In the genomic region with DNA sequence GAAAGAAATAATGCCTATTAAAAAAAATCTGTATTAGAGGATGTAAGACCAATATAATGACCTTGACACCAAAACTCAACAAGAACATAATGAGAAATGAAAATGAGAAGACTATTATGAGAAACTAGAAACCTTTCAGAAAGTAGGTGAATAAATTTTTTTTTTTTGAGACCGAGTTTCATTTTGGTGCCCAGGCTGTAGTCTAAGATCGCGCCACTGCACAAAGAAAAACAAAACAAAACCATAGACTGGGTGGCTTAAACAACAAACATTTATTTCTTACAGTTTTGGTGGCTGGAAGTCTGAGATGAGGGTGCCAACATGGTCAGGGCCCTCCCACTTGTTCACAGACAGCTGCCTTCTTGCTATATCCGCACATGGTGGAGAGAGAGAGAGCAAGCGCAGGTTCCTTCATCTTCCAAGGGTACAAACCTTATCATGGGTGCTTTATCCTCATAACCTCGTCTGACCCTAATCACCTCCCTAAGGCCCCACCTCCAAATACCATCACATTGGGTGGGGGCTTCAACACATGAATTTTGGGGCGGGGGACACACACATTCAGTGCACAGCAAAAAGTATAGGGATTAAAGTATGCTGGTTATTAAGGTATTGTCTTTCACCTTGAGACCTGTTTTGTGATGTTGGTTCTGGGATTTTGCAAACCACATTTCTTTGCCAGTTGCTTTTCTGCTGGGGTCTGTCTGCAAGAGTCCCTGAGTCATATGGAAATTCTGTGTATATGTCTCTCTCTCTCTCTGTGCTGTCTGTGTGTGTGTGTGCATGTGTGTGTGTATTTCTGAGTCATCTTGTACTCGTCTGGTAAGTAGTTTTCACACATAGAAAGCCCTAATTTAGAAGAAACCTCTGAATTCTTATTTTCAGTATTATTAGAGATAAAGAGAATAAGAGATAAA, we compare ENCODE assay signal across 8 cellular contexts. TPM values are rescaled to one million over a fixed set of nuclear protein-coding genes. Genes with fewer than 3 reads are reported as not detected.
DNase-seq lines count a peak whose midpoint lies in the region; ATAC-seq and TF ChIP-seq lines count a peak whose summit lies in the region.

No MANE protein-coding gene starts in this region.

- H3K4me3 Mint-ChIP-seq in activated CD4-positive, alpha-beta memory T cell treated with anti-CD3 and anti-CD28 coated beads, Interleukin-2, amount 10 ng/mL, durations not matched to agents 7 days and 5 days, result peak overlapping the region; percentile 58
- peak overlapping the region; percentile 47 for H3K4me3 Mint-ChIP-seq in natural killer cell treated with Interleukin-12 subunit alpha and Interleukin-12 subunit beta and Interleukin-15 and Interleukin-18, amount 100 ng/mL, for 72 hours

- H3K4me1 Mint-ChIP-seq in activated CD4-positive, alpha-beta memory T cell treated with anti-CD3 and anti-CD28 coated beads, Interleukin-2, amount 10 ng/mL, durations not matched to agents 7 days and 5 days, result peaks cover 18% of the 10 kb centered on the region
- peaks cover 3 to 15% of the 10 kb centered on the region in 2 donors for H3K4me1 Mint-ChIP-seq in natural killer cell treated with Interleukin-12 subunit alpha and Interleukin-12 subunit beta and Interleukin-15 and Interleukin-18, amount 100 ng/mL, for 72 hours (ENCODE audit: low read depth in 2 of 2)

- H3K9me3 Mint-ChIP-seq in activated CD4-positive, alpha-beta memory T cell treated with anti-CD3 and anti-CD28 coated beads, Interleukin-2, amount 10 ng/mL, durations not matched to agents 7 days and 5 days, result no peaks in the 10 kb centered on the region
- H3K9me3 Mint-ChIP-seq in natural killer cell treated with Interleukin-12 subunit alpha and Interleukin-12 subunit beta and Interleukin-15 and Interleukin-18, amount 100 ng/mL, for 72 hours, result no peaks in the 10 kb centered on the region

- CTCF ChIA-PET in activated CD4-positive, alpha-beta memory T cell treated with anti-CD3 and anti-CD28 coated beads, Interleukin-2, amount 10 ng/mL, durations not matched to agents 7 days and 5 days (lab: Charles Lee), result interaction anchor here (0.7 to 1.5 kb wide), 10 partner anchors 26 to 1480 kb away, joined by 3 to 5 read pairs (median 3); no protein-coding TSS in a partner anchor
- CTCF ChIA-PET in HEK293T (lab: Yijun Ruan, JAX), result no interaction called here

- peak; percentile 69 for ATAC-seq in HG03108 (IDR thresholded peaks at IDR 0.05; ENCODE audit: unreplicated experiment)
- ATAC-seq in natural killer cell treated with Interleukin-12 subunit alpha and Interleukin-12 subunit beta and Interleukin-15 and Interleukin-18, amount 100 ng/mL, for 72 hours, result peak; percentile 73 to 94

- no peaks in the 10 kb centered on the region for H3K36me3 Mint-ChIP-seq in activated CD4-positive, alpha-beta memory T cell treated with anti-CD3 and anti-CD28 coated beads, Interleukin-2, amount 10 ng/mL, durations not matched to agents 7 days and 5 days (ENCODE audit: low read depth)
- H3K36me3 Mint-ChIP-seq in natural killer cell treated with Interleukin-12 subunit alpha and Interleukin-12 subunit beta and Interleukin-15 and Interleukin-18, amount 100 ng/mL, for 72 hours, result no peaks in the 10 kb centered on the region

- H3K27me3 Mint-ChIP-seq in activated CD4-positive, alpha-beta memory T cell treated with anti-CD3 and anti-CD28 coated beads, Interleukin-2, amount 10 ng/mL, durations not matched to agents 7 days and 5 days, result no peaks in the 10 kb centered on the region
- peaks cover 0 to 2% of the 10 kb centered on the region in 2 donors for H3K27me3 Mint-ChIP-seq in natural killer cell treated with Interleukin-12 subunit alpha and Interleukin-12 subunit beta and Interleukin-15 and Interleukin-18, amount 100 ng/mL, for 72 hours

- POLR2A ChIA-PET in activated CD4-positive, alpha-beta memory T cell treated with anti-CD3 and anti-CD28 coated beads, Interleukin-2, amount 10 ng/mL, durations not matched to agents 7 days and 5 days (lab: Charles Lee), result interaction anchor here (1.0 to 1.1 kb wide), 3 partner anchors 15 to 61 kb away, joined by 3 to 7 read pairs (median 4); partner anchors contain the start of gene YAF2
- POLR2A ChIA-PET in HEK293T (lab: Yijun Ruan, JAX), result no interaction called here

- peak; percentile 68 for DNase-seq in activated T-cell treated with anti-CD3 and anti-CD28 coated beads for 24 hours (ENCODE audit: low read depth)
- no peak for DNase-seq in activated T-cell treated with anti-CD3 and anti-CD28 coated beads, Interleukin-2, amount 50 U/mL, for 1 hour
- DNase-seq in activated CD4-positive, alpha-beta memory T cell treated with anti-CD3 and anti-CD28 coated beads, Interleukin-2, amount 10 ng/mL, durations not matched to agents 7 days and 5 days, result peak; percentile 71
- no peak for DNase-seq in natural killer cell treated with Interleukin-12 subunit alpha and Interleukin-12 subunit beta and Interleukin-15 and Interleukin-18, amount 100 ng/mL, for 72 hours (ENCODE audit: low spot score)
- no peak for DNase-seq in pons (ENCODE audit: low spot score)
- DNase-seq in HEK293T (ENCODE audit: extremely low spot score), result no peak
- DNase-seq in COLO668 (lab: John Stamatoyannopoulos, UW; ENCODE audit: unreplicated experiment), result no peak

- peak overlapping the region; percentile 75 for H3K27ac Mint-ChIP-seq in activated CD4-positive, alpha-beta memory T cell treated with anti-CD3 and anti-CD28 coated beads, Interleukin-2, amount 10 ng/mL, durations not matched to agents 7 days and 5 days
- peak overlapping the region in 1 of 2 donors; percentile 62 for H3K27ac Mint-ChIP-seq in natural killer cell treated with Interleukin-12 subunit alpha and Interleukin-12 subunit beta and Interleukin-15 and Interleukin-18, amount 100 ng/mL, for 72 hours

TF ChIP-seq in HEK293T, 16 proteins besides CTCF, POLR2A, EP300 and RAD21:
- TF ChIP-seq L3MBTL2 (conservative IDR thresholded peaks at IDR 0.05), result no peak
- TF ChIP-seq ZNF384 (IDR thresholded peaks at IDR 0.05), result no peak
- no peak for TF ChIP-seq FOXA1 (IDR thresholded peaks at IDR 0.05)
- TF ChIP-seq, protein P1, sequence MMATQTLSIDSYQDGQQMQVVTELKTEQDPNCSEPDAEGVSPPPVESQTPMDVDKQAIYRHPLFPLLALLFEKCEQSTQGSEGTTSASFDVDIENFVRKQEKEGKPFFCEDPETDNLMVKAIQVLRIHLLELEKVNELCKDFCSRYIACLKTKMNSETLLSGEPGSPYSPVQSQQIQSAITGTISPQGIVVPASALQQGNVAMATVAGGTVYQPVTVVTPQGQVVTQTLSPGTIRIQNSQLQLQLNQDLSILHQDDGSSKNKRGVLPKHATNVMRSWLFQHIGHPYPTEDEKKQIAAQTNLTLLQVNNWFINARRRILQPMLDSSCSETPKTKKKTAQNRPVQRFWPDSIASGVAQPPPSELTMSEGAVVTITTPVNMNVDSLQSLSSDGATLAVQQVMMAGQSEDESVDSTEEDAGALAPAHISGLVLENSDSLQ (IDR thresholded peaks at IDR 0.05), result no peak
- no peak for TF ChIP-seq SUZ12 (IDR thresholded peaks at IDR 0.05)
- TF ChIP-seq TARDBP (IDR thresholded peaks at IDR 0.05), result no peak
- no peak for TF ChIP-seq CTBP1 (IDR thresholded peaks at IDR 0.05; ENCODE audit: borderline replicate concordance)
- no peak for TF ChIP-seq ARNT (IDR thresholded peaks at IDR 0.05)
- TF ChIP-seq FOXK2 (IDR thresholded peaks at IDR 0.05), result no peak
- no peak for TF ChIP-seq HDGF (IDR thresholded peaks at IDR 0.05; ENCODE audit: borderline replicate concordance)
- no peak for TF ChIP-seq SP1 (IDR thresholded peaks at IDR 0.05)
- TF ChIP-seq ELF4 (IDR thresholded peaks at IDR 0.05), result no peak
- no peak for TF ChIP-seq BHLHE40 (IDR thresholded peaks at IDR 0.05; ENCODE audit: borderline replicate concordance)
- TF ChIP-seq FOXM1 (IDR thresholded peaks at IDR 0.05; ENCODE audit: borderline replicate concordance), result no peak
- TF ChIP-seq NFRKB (IDR thresholded peaks at IDR 0.05), result no peak
- no peak for TF ChIP-seq LEF1 (IDR thresholded peaks at IDR 0.05; ENCODE audit: borderline replicate concordance)
TF ChIP-seq in HEK293T: peak in this region for 0.

RNA-seq across cellular contexts. Expression of gene ZCRB1, which starts 26.2 kb away (rescaled TPM):
- 10 to 100 TPM; 53.3 to 54.9 TPM for total RNA-seq in activated CD4-positive, alpha-beta memory T cell treated with anti-CD3 and anti-CD28 coated beads, Interleukin-2, amount 10 ng/mL, durations not matched to agents 7 days and 5 days
- total RNA-seq in natural killer cell treated with Interleukin-12 subunit alpha and Interleukin-12 subunit beta and Interleukin-15 and Interleukin-18, amount 100 ng/mL, for 72 hours, result 10 to 100 TPM; 50.6 to 60.8 TPM

RNA-seq across cellular contexts. Expression of gene PPHLN1, which starts 26.3 kb away (rescaled TPM):
- 10 to 100 TPM; 74.1 to 81.9 TPM for total RNA-seq in activated CD4-positive, alpha-beta memory T cell treated with anti-CD3 and anti-CD28 coated beads, Interleukin-2, amount 10 ng/mL, durations not matched to agents 7 days and 5 days
- 10 to 100 TPM; 85.0 to 90.1 TPM for total RNA-seq in natural killer cell treated with Interleukin-12 subunit alpha and Interleukin-12 subunit beta and Interleukin-15 and Interleukin-18, amount 100 ng/mL, for 72 hours

Comparison
In these comparisons a context has a peak if more than half of its experiments do, and no peak if none do; other contexts are left out.
1. DNase-seq: peak in activated T-cell treated with anti-CD3 and anti-CD28 coated beads for 24 hours (single experiment) and activated CD4-positive, alpha-beta memory T cell treated with anti-CD3 and anti-CD28 coated beads, Interleukin-2, amount 10 ng/mL, durations not matched to agents 7 days and 5 days (single experiment); none in activated T-cell treated with anti-CD3 and anti-CD28 coated beads, Interleukin-2, amount 50 U/mL, for 1 hour (single experiment), natural killer cell treated with Interleukin-12 subunit alpha and Interleukin-12 subunit beta and Interleukin-15 and Interleukin-18, amount 100 ng/mL, for 72 hours (single experiment), pons (single experiment), HEK293T (single experiment) and COLO668 (single experiment).